8 cellular contexts compared by ENCODE assay signal in the genomic region with DNA sequence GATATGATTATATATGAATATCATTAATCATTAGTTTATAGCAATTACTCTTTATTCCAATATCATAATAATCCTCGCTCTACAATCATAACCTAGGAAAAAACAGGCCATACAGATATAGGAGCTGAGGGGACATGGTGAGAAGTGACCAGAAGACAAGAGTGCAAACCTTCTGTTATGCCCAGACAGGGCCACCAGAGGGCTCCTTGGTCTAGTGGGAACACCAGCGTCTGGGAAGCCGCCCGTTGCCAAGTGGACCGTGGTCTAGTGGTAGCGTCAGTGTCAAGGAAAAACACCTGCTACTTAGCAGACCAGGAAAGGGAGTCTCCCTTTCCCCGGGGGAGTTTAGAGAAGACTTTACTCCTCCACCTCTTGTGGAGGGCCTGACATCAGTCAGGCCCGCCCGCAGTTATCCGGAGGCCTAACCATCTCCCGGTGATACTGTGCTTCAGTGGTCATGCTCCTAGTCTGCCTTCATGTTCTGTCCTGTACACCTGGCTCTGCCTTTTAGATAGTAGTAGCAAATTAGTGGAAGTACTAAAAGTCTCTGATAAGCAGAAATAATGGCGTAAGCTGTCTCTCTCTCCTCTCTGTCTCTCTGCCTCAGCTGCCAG. TPM values are rescaled to one million over a fixed set of nuclear protein-coding genes. Genes with fewer than 3 reads are reported as not detected.
DNase-seq lines count a peak whose midpoint lies in the region; ATAC-seq and TF ChIP-seq lines count a peak whose summit lies in the region.
"Not testable (repeated sequence)": the region's sequence is repeated elsewhere in the genome, so short reads cannot be mapped to it uniquely, and the experiment has no call there.

No MANE protein-coding gene starts in this region.

- H3K4me3 ChIP-seq in Peyer's patch, upper lobe of left lung: not testable (repeated sequence)

- TF ChIP-seq EP300 in upper lobe of left lung (IDR thresholded peaks at IDR 0.05): not testable (repeated sequence)

- peak; percentile 76 for DNase-seq in ELF-1 (ENCODE audit: low read depth, low spot score)
- peak; percentile 74 for DNase-seq in NAMALWA (ENCODE audit: low spot score)
- DNase-seq in Peyer's patch: peak in 2 of 3 donors; percentile 82 to 88
- peak; percentile 59 for DNase-seq in activated CD8-positive, alpha-beta memory T cell treated with anti-CD3 and anti-CD28 coated beads, Interleukin-2, amount 50 U/mL, for 4 hours
- DNase-seq in dedifferentiated amniotic fluid mesenchymal stem cell (ENCODE audit: extremely low spot score): peak; percentile 43
- peak; percentile 74 for DNase-seq in islet precursor cell
- DNase-seq in putamen (ENCODE audit: low spot score): peak; percentile 19
- peak in 1 of 2 donors; percentile 89 for DNase-seq in upper lobe of left lung

- not testable (repeated sequence) for H3K4me1 ChIP-seq in Peyer's patch, upper lobe of left lung

- H3K36me3 ChIP-seq in Peyer's patch: peaks cover 0 to 36% (median 0%) of the 10 kb centered on the region in 3 donors
- H3K36me3 ChIP-seq in upper lobe of left lung: peaks cover 3 to 68% (median 27%) of the 10 kb centered on the region in 4 donors

- not testable (repeated sequence) for H3K9me3 ChIP-seq in Peyer's patch, upper lobe of left lung

- TF ChIP-seq POLR2A in Peyer's patch (IDR thresholded peaks at IDR 0.05); upper lobe of left lung (IDR thresholded peaks at IDR 0.05): not testable (repeated sequence)

- WGBS in upper lobe of left lung, 2 donors: 43 to 55% methylated on average over 10 to 12 of the region's 12 CpGs

- ATAC-seq in upper lobe of left lung (ENCODE audit: low FRiP score in 2 of 2): not testable (repeated sequence)

- TF ChIP-seq CTCF in Peyer's patch (IDR thresholded peaks at IDR 0.05) (peak; percentile 22 to 61 (median 58)), upper lobe of left lung (IDR thresholded peaks at IDR 0.05) (peak; percentile 34 to 77 (median 62))

- H3K27ac ChIP-seq in Peyer's patch, upper lobe of left lung: not testable (repeated sequence)

- H3K27me3 ChIP-seq in Peyer's patch, upper lobe of left lung: not testable (repeated sequence)

RNA-seq across cellular contexts. Expression of a gene that starts 26.5 kb away (rescaled TPM):
- total RNA-seq in Peyer's patch (10 to 100 TPM in 1 of 4 donors, 1 to 10 TPM in 3; 6.6 to 37.1 (median 7.7) TPM), upper lobe of left lung (10 to 100 TPM; 12.8 to 40.8 (median 18.4) TPM)

RNA-seq across cellular contexts. Expression of a gene that starts 32.0 kb away (rescaled TPM):
- total RNA-seq in Peyer's patch (not detected), upper lobe of left lung (not detected)

RNA-seq across cellular contexts. Expression of a gene that starts 49.9 kb away (rescaled TPM):
- total RNA-seq in Peyer's patch (10 to 100 TPM in 1 of 4 donors, 1 to 10 TPM in 3; 4.4 to 32.2 (median 7.3) TPM), upper lobe of left lung (10 to 100 TPM in 1 of 6 donors, 1 to 10 TPM in 5; 2.6 to 19.9 (median 3.9) TPM)
